ENCODE assay signal across 8 cellular contexts in the genomic region with DNA sequence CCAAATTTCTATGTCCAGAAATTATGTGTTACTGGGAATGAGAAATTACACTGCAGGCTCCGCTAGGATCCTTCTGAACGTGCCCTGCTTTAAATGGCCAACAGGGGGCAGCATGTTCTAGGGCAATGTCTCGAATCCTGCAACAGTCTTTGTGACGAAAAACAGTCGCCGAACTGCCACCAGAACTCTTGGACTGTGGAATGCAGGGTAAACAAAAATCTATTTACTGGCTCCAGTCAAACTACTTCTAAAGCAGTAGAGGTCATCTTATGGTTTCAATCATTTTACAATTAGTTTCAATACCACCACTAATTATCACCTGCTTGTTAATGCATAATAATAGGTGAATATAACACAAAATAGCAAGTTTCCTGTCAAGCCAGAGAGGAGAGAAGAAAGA.
DNase-seq lines count a peak whose midpoint lies in the region; ATAC-seq and FAIRE-seq lines count a peak whose summit lies in the region.

No MANE protein-coding gene starts in this region.

- H3K4me3 Mint-ChIP-seq in central memory CD8-positive, alpha-beta T cell: no peak overlapping the region

- no peaks in the 10 kb centered on the region for H3K27me3 Mint-ChIP-seq in central memory CD8-positive, alpha-beta T cell

- peak overlapping the region; percentile 9 for H3K27ac Mint-ChIP-seq in central memory CD8-positive, alpha-beta T cell (ENCODE audit: low read depth)

- peak; percentile 3 for DNase-seq in NCI-H226
- DNase-seq in central memory CD8-positive, alpha-beta T cell (ENCODE audit: low spot score in 2 of 2): peak; percentile 68 to 69
- DNase-seq in kidney glomerular epithelial cell (lab: John Stamatoyannopoulos, UW): peak; percentile 70
- peak; percentile 49 to 59 (median 57) for DNase-seq in stimulated activated CD4-positive, alpha-beta T cell treated with anti-CD3 and anti-CD28 coated beads, Interleukin-1b, Interleukin-23, amount 100 ng/mL, for 24 hours (ENCODE audit: low read depth in 4 of 4, low spot score in 1 of 4)

- H3K4me1 Mint-ChIP-seq in central memory CD8-positive, alpha-beta T cell: peaks cover 4% of the 10 kb centered on the region

- H3K36me3 Mint-ChIP-seq in central memory CD8-positive, alpha-beta T cell (ENCODE audit: insufficient read depth): peaks cover 1% of the 10 kb centered on the region

- no peaks in the 10 kb centered on the region for H3K9me3 Mint-ChIP-seq in central memory CD8-positive, alpha-beta T cell

- peak; percentile 98 for FAIRE-seq in A204.1 (lab: Jason Lieb, UNC)

- ATAC-seq in GM18858 (IDR thresholded peaks at IDR 0.05; ENCODE audit: unreplicated experiment): peak; percentile 74
- ATAC-seq in HG03139 (IDR thresholded peaks at IDR 0.05; ENCODE audit: unreplicated experiment): peak; percentile 88
- peak; percentile 82 to 87 for ATAC-seq in activated CD4-positive, CD25-positive, alpha-beta regulatory T cell treated with anti-CD3 and anti-CD28 coated beads, Interleukin-2, amount 50 U/mL, for 24 hours
- ATAC-seq in central memory CD8-positive, alpha-beta T cell (replicated peaks; ENCODE audit: extremely low read depth, poor library complexity, severe bottlenecking): peak; percentile 75

Comparison
In these comparisons a context has a peak if more than half of its experiments do, and no peak if none do; other contexts are left out.
1. Peak in every context shown above with its lines: DNase-seq and ATAC-seq.
2. DNase-seq: peak in every context shown above with its lines; median percentile 70 in kidney glomerular epithelial cell; 68 in central memory CD8-positive, alpha-beta T cell; 57 in stimulated activated CD4-positive, alpha-beta T cell treated with anti-CD3 and anti-CD28 coated beads, Interleukin-1b, Interleukin-23, amount 100 ng/mL, for 24 hours; 3 in NCI-H226.